16 cellular contexts compared by ENCODE assay signal in the genomic region with DNA sequence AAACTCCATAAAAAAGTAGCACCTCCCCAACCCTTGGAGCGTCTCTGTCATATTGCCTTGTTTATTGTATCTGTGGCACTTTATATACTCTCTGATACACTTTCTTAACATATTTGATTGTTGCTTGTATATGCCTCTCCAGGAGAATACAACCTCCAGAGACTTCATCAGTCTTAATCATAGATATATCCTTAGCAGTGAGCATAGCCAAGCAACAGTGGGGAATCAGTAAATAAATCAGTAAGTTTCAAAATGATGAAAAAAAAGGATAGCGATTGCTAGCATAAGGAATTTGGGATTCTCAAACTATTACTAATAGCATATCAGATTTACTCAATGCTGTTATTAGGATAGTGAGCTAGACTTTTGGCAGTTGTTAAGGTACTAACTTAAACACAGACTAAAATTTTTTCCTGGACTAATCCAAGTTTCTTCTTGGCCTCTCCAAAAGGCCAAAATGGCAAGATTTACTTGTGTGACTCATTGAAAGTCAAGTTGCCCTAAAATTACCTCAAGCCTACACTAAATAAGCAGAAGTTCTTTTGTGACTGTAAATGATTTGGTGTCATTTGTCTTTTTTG.
DNase-seq lines count a peak whose midpoint lies in the region; TF ChIP-seq lines count a peak whose summit lies in the region.
"Had no signal": no experiment of that assay in that cellular context is flagged by ENCODE, and none has a peak within 500 bp of the region (broad histone marks: within the 10 kb centered on the region; RNA-seq: fewer than 3 reads in every experiment).

No MANE protein-coding gene starts in this region.

- peaks cover 20% of the 10 kb centered on the region for H3F3A ChIP-seq in smooth muscle cell (ENCODE audit: low read depth)

- DNase-seq in SK-N-MC (ENCODE audit: low read depth, low spot score) (no peak), fibroblast of mammary gland (ENCODE audit: low read depth) (peak; percentile 60), smooth muscle cell (lab: John Stamatoyannopoulos, UW; ENCODE audit: unreplicated experiment) (no peak), NCI-H524 treated with DMSO at 0.1 percent for 48 hours (lab: John Stamatoyannopoulos, UW) (no peak), glomerular visceral epithelial cell (ENCODE audit: extremely low spot score) (no peak)
- no peak for DNase-seq in activated CD4-positive, alpha-beta T cell treated with anti-CD3 and anti-CD28 coated beads for 48 hours
- DNase-seq: DMS79, Kasumi-1, NCI-H1417, NCI-H1694 treated with DMSO at 0.1 percent for 48 hours, NCI-H2081 treated with DMSO at 0.1 percent for 48 hours, NCI-H2171 treated with DMSO at 0.1 percent for 48 hours, NCI-H446, NCI-H526 treated with DMSO at 0.1 percent for 48 hours, SIG-M5 had no signal

- no peak overlapping the region for H3K9ac ChIP-seq in SK-N-MC (ENCODE audit: insufficient read length)
- H3K9ac ChIP-seq in smooth muscle cell (ENCODE audit: low read depth), result no peak overlapping the region

- no peaks in the 10 kb centered on the region for H4K20me1 ChIP-seq in smooth muscle cell (ENCODE audit: low read depth)

- H3K79me2 ChIP-seq in ACC112 (ENCODE audit: control insufficient read depth, insufficient read depth, low read length, unreplicated experiment) (no peaks in the 10 kb centered on the region), smooth muscle cell (ENCODE audit: low read depth) (no peaks in the 10 kb centered on the region)

- WGBS in smooth muscle cell (ENCODE audit: low lambda C conversion rate), result 95% methylated on average over 2 of the region's 2 CpGs

- H3K27ac ChIP-seq in ACC112 (ENCODE audit: low read depth, low read length) (peak overlapping the region; percentile 29; the same call in 1 of the 2 replicates), SK-N-MC (peak overlapping the region; percentile 97), smooth muscle cell (ENCODE audit: low read depth) (no peak overlapping the region)

- no peaks in the 10 kb centered on the region for H3K9me3 ChIP-seq in SK-N-MC (ENCODE audit: low read depth, low read length)
- H3K9me3 ChIP-seq in smooth muscle cell (replicated peaks; ENCODE audit: low read depth), result no peaks in the 10 kb centered on the region

- H3K4me2 ChIP-seq in smooth muscle cell, result peak overlapping the region; percentile 14

- TF ChIP-seq CTCF in fibroblast of mammary gland (conservative IDR thresholded peaks at IDR 0.05; ENCODE audit: control insufficient read depth, insufficient read depth, low read depth, low read length), result no peak
- TF ChIP-seq CTCF in smooth muscle cell (IDR thresholded peaks at IDR 0.05; ENCODE audit: borderline replicate concordance, insufficient read depth, poor library complexity, severe bottlenecking), result no peak

- H3K36me3 ChIP-seq in ACC112 (ENCODE audit: insufficient read depth, low read length) (no peaks in the 10 kb centered on the region), SK-N-MC (ENCODE audit: insufficient read depth, low read length) (peaks cover 11% of the 10 kb centered on the region), smooth muscle cell (ENCODE audit: low read depth) (no peaks in the 10 kb centered on the region)

- no peaks in the 10 kb centered on the region for H3K27me3 ChIP-seq in ACC112 (ENCODE audit: insufficient read depth, low read length)
- H3K27me3 ChIP-seq in smooth muscle cell (ENCODE audit: low read depth), result no peaks in the 10 kb centered on the region

- H3K4me3 ChIP-seq in ACC112 (ENCODE audit: low read depth, low read length), result no peak overlapping the region
- no peak overlapping the region for H3K4me3 ChIP-seq in SK-N-MC
- no peak overlapping the region for H3K4me3 ChIP-seq in fibroblast of mammary gland (ENCODE audit: control insufficient read depth, low read depth, low read length)
- no peak overlapping the region for H3K4me3 ChIP-seq in smooth muscle cell

- no peak overlapping the region for H2AFZ ChIP-seq in ACC112 (ENCODE audit: low read length, unreplicated experiment)
- H2AFZ ChIP-seq in smooth muscle cell (ENCODE audit: low read depth), result no peak overlapping the region

- peaks cover 39% of the 10 kb centered on the region for H3K4me1 ChIP-seq in ACC112 (ENCODE audit: control insufficient read depth, insufficient read depth, low read length, unreplicated experiment)
- no peaks in the 10 kb centered on the region for H3K4me1 ChIP-seq in smooth muscle cell (ENCODE audit: low read depth)
